25 cellular contexts compared by ENCODE assay signal in genomic region chr9:113281356-113281755, GRCh38. TPM values are rescaled to one million over a fixed set of nuclear protein-coding genes. Genes with fewer than 3 reads are reported as not detected.
DNase-seq lines count a peak whose midpoint lies in the region; FAIRE-seq and TF ChIP-seq lines count a peak whose summit lies in the region.
"Had no signal": no experiment of that assay in that cellular context is flagged by ENCODE, and none has a peak within 500 bp of the region (broad histone marks: within the 10 kb centered on the region; RNA-seq: fewer than 3 reads in every experiment).

No MANE protein-coding gene starts in this region.

- 94 to 96% methylated on average over 4 of the region's 4 CpGs for WGBS in lower leg skin, 2 donors

- H3K27ac Mint-ChIP-seq in activated naive CD4-positive, alpha-beta T cell treated with anti-CD3 and anti-CD28 coated beads, Interleukin-2, amount 50 U/mL, for 24 hours = peak overlapping the region; percentile 70
- peak overlapping the region in 6 of 8 donors; percentile 16 to 68 (median 54) for H3K27ac Mint-ChIP-seq in CD8-positive, alpha-beta memory T cell
- H3K27ac Mint-ChIP-seq in astrocyte (ENCODE audit: unreplicated experiment) (peak overlapping the region; percentile 48), progenitor cell of endocrine pancreas (peak overlapping the region; percentile 26), Calu3 (ENCODE audit: unreplicated experiment) (no peak overlapping the region)
- H3K27ac Mint-ChIP-seq: H9 had no signal

- no peak overlapping the region for H3K4me3 ChIP-seq in CD8-positive, alpha-beta memory T cell (ENCODE audit: low read length)
- H3K4me3 ChIP-seq in astrocyte (ENCODE audit: insufficient read depth, low read depth, low read length) (no peak overlapping the region), lower leg skin (ENCODE audit: low read depth, poor library complexity, severe bottlenecking) (no peak overlapping the region)
- H3K4me3 ChIP-seq: A549, GM23248, MG63, PC-9 had no signal

- H3K9me3 ChIP-seq in CD8-positive, alpha-beta memory T cell (ENCODE audit: low read length) = no peaks in the 10 kb centered on the region
- no peaks in the 10 kb centered on the region for H3K9me3 ChIP-seq in astrocyte (ENCODE audit: insufficient read depth, low read depth, low read length)
- H3K9me3 ChIP-seq: A549, BE2C, MG63 had no signal

- BruUV-seq in Calu3 (replicated peaks; lab: Mats Ljungman, UMichigan) = no TSS peak

- H3K9me3 Mint-ChIP-seq in activated naive CD4-positive, alpha-beta T cell treated with anti-CD3 and anti-CD28 coated beads, Interleukin-2, amount 50 U/mL, for 24 hours = no peaks in the 10 kb centered on the region
- H3K9me3 Mint-ChIP-seq in CD8-positive, alpha-beta memory T cell = no peaks in the 10 kb centered on the region
- H3K9me3 Mint-ChIP-seq in astrocyte (ENCODE audit: unreplicated experiment) = no peaks in the 10 kb centered on the region
- no peaks in the 10 kb centered on the region for H3K9me3 Mint-ChIP-seq in progenitor cell of endocrine pancreas (ENCODE audit: low read depth)
- no peaks in the 10 kb centered on the region for H3K9me3 Mint-ChIP-seq in Calu3 (ENCODE audit: low read depth, unreplicated experiment)
- H3K9me3 Mint-ChIP-seq: H9 had no signal

- FAIRE-seq in astrocyte (lab: Jason Lieb, UNC) = no peak
- FAIRE-seq: A549, GM12891 had no signal

- POLR2A ChIA-PET in CD8-positive, alpha-beta memory T cell (lab: Charles Lee) = no interaction called here

- TF ChIP-seq POLR2A in lower leg skin (IDR thresholded peaks at IDR 0.05) = no peak

- no peak for DNase-seq in activated naive CD4-positive, alpha-beta T cell (lab: John Stamatoyannopoulos, UW)
- no peak for DNase-seq in CD8-positive, alpha-beta memory T cell
- DNase-seq in astrocyte (ENCODE audit: low read depth) (no peak), progenitor cell of endocrine pancreas (ENCODE audit: low spot score, unreplicated experiment) (no peak), lower leg skin (ENCODE audit: low spot score in 2 of 2) (no peak), Calu3 (no peak)
- DNase-seq in activated CD8-positive, alpha-beta memory T cell treated with anti-CD3 and anti-CD28 coated beads, Interleukin-2, amount 50 U/mL, for 48 hours = no peak
- DNase-seq: BE2C, DMS153, GM23248, H9, Kasumi-1, MG63, NCI-H1417 treated with DMSO at 0.1 percent for 48 hours, NCI-H187 treated with DMSO at 0.1 percent for 48 hours, NCI-H2107, NCI-H510A treated with DMSO at 0.1 percent for 48 hours, NCI-H748 treated with DMSO at 0.1 percent for 48 hours, PC-9, RPMI8226, SHP77 had no signal

- no peak overlapping the region for H3K4me2 ChIP-seq in astrocyte (ENCODE audit: low read length)
- H3K4me2 ChIP-seq: A549, PC-9 had no signal

- TF ChIP-seq CTCF in astrocyte (IDR thresholded peaks at IDR 0.05; ENCODE audit: insufficient read depth, low read depth, low read length) = no peak
- no peak for TF ChIP-seq CTCF in progenitor cell of endocrine pancreas (IDR thresholded peaks at IDR 0.05; ENCODE audit: unreplicated experiment)
- no peak for TF ChIP-seq CTCF in lower leg skin (IDR thresholded peaks at IDR 0.05)
- TF ChIP-seq CTCF in Calu3 (IDR thresholded peaks at IDR 0.05; ENCODE audit: unreplicated experiment) = no peak

- peaks cover 35% of the 10 kb centered on the region for H3K4me1 Mint-ChIP-seq in activated naive CD4-positive, alpha-beta T cell treated with anti-CD3 and anti-CD28 coated beads, Interleukin-2, amount 50 U/mL, for 24 hours
- peaks cover 23 to 35% (median 32%) of the 10 kb centered on the region in 3 donors for H3K4me1 Mint-ChIP-seq in CD8-positive, alpha-beta memory T cell
- H3K4me1 Mint-ChIP-seq in astrocyte (ENCODE audit: low read depth, unreplicated experiment) (peaks cover 6% of the 10 kb centered on the region), progenitor cell of endocrine pancreas (ENCODE audit: low read depth) (peaks cover 3% of the 10 kb centered on the region), Calu3 (ENCODE audit: low read depth, unreplicated experiment) (no peaks in the 10 kb centered on the region)

- peaks cover 39% of the 10 kb centered on the region for H3K36me3 Mint-ChIP-seq in activated naive CD4-positive, alpha-beta T cell treated with anti-CD3 and anti-CD28 coated beads, Interleukin-2, amount 50 U/mL, for 24 hours
- peaks cover 21 to 78% (median 35%) of the 10 kb centered on the region in 3 donors for H3K36me3 Mint-ChIP-seq in CD8-positive, alpha-beta memory T cell
- H3K36me3 Mint-ChIP-seq in astrocyte (ENCODE audit: low read depth, unreplicated experiment) (peaks cover 11% of the 10 kb centered on the region), progenitor cell of endocrine pancreas (ENCODE audit: insufficient read depth) (peaks cover 25% of the 10 kb centered on the region), Calu3 (ENCODE audit: insufficient read depth, unreplicated experiment) (peaks cover 33% of the 10 kb centered on the region)

- intact Hi-C loops in lower leg skin (cut with DNase I; ENCODE audit: low total_unique reads) = no loop called here
- intact Hi-C loops in Calu3 (cut with micrococcal nuclease; ENCODE audit: unreplicated experiment) = no loop called here

- H3K27me3 ChIP-seq in CD8-positive, alpha-beta memory T cell (ENCODE audit: insufficient read depth, low read length, poor library complexity, severe bottlenecking) = no peaks in the 10 kb centered on the region
- no peaks in the 10 kb centered on the region for H3K27me3 ChIP-seq in astrocyte (ENCODE audit: insufficient read depth, low read length)
- H3K27me3 ChIP-seq: BE2C, MG63 had no signal

- H4K20me1 ChIP-seq in astrocyte (ENCODE audit: insufficient read depth, low read length) = peaks cover 7% of the 10 kb centered on the region

- H2AFZ ChIP-seq in astrocyte (ENCODE audit: low read depth, low read length) = no peak overlapping the region
- H2AFZ ChIP-seq: GM23248, PC-9 had no signal

- no peak overlapping the region for H3K4me3 Mint-ChIP-seq in activated naive CD4-positive, alpha-beta T cell treated with anti-CD3 and anti-CD28 coated beads, Interleukin-2, amount 50 U/mL, for 24 hours
- H3K4me3 Mint-ChIP-seq in CD8-positive, alpha-beta memory T cell = peak overlapping the region in 1 of 7 donors; percentile 31
- H3K4me3 Mint-ChIP-seq in astrocyte (ENCODE audit: unreplicated experiment) = no peak overlapping the region
- no peak overlapping the region for H3K4me3 Mint-ChIP-seq in progenitor cell of endocrine pancreas (ENCODE audit: low read depth)
- no peak overlapping the region for H3K4me3 Mint-ChIP-seq in Calu3 (ENCODE audit: low read depth, unreplicated experiment)
- H3K4me3 Mint-ChIP-seq: H9 had no signal

- CTCF ChIA-PET in CD8-positive, alpha-beta memory T cell (lab: Charles Lee) = interaction anchor here (1.0 kb wide), 1 partner anchor 9 kb away, joined by 3 read pairs; no protein-coding TSS in a partner anchor
- CTCF ChIA-PET in Calu3 (lab: Charles Lee) = no interaction called here

- no peak overlapping the region for H3K9ac ChIP-seq in astrocyte (ENCODE audit: low read length)
- H3K9ac ChIP-seq: GM23248 had no signal

- no peaks in the 10 kb centered on the region for H3K27me3 Mint-ChIP-seq in activated naive CD4-positive, alpha-beta T cell treated with anti-CD3 and anti-CD28 coated beads, Interleukin-2, amount 50 U/mL, for 24 hours
- no peaks in the 10 kb centered on the region for H3K27me3 Mint-ChIP-seq in CD8-positive, alpha-beta memory T cell
- no peaks in the 10 kb centered on the region for H3K27me3 Mint-ChIP-seq in astrocyte (ENCODE audit: low read depth, unreplicated experiment)
- no peaks in the 10 kb centered on the region for H3K27me3 Mint-ChIP-seq in progenitor cell of endocrine pancreas
- H3K27me3 Mint-ChIP-seq in Calu3 (ENCODE audit: unreplicated experiment) = no peaks in the 10 kb centered on the region

- H3K4me1 ChIP-seq in CD8-positive, alpha-beta memory T cell (ENCODE audit: insufficient read depth, low read length) = peaks cover 6% of the 10 kb centered on the region
- H3K4me1 ChIP-seq in astrocyte (ENCODE audit: insufficient read depth, low read length) = peaks cover 2% of the 10 kb centered on the region
- H3K4me1 ChIP-seq: BE2C had no signal

- peaks cover 68% of the 10 kb centered on the region for H3K36me3 ChIP-seq in CD8-positive, alpha-beta memory T cell (ENCODE audit: insufficient read depth, low read length)
- H3K36me3 ChIP-seq in astrocyte (ENCODE audit: insufficient read depth, low read length) = peaks cover 65% of the 10 kb centered on the region

- peaks cover 34% of the 10 kb centered on the region for H3K79me2 ChIP-seq in astrocyte (ENCODE audit: insufficient read depth, low read length)

- no peak overlapping the region for H3K27ac ChIP-seq in CD8-positive, alpha-beta memory T cell (ENCODE audit: low read depth, low read length)
- no peak overlapping the region for H3K27ac ChIP-seq in astrocyte (ENCODE audit: low read depth, low read length)
- H3K27ac ChIP-seq: A549, GM23248, PC-9 had no signal

RNA-seq across cellular contexts. Expression of gene PRPF4, which starts 5.9 kb away (rescaled TPM):
- 10 to 100 TPM; 69.5 to 71.4 TPM for total RNA-seq in CD8-positive, alpha-beta memory T cell
- 27.4 TPM for polyA plus RNA-seq in CD8-positive, alpha-beta memory T cell
- total RNA-seq in astrocyte (33.2 and 33.4 TPM in 2 replicates), progenitor cell of endocrine pancreas (33.6 and 35.1 TPM in 2 replicates), lower leg skin (10 to 100 TPM; 15.6 to 20.2 (median 16.8) TPM), Calu3 (2022) (23.7 TPM in 2 replicates)

RNA-seq across cellular contexts. Expression of gene CDC26, which starts 6.0 kb away (rescaled TPM):
- 10 to 100 TPM; 51.1 to 56.5 TPM for total RNA-seq in CD8-positive, alpha-beta memory T cell
- 171 TPM for polyA plus RNA-seq in CD8-positive, alpha-beta memory T cell
- total RNA-seq in astrocyte = 22.5 and 23.9 TPM in 2 replicates
- total RNA-seq in progenitor cell of endocrine pancreas = 33.0 and 36.6 TPM in 2 replicates
- 10 to 100 TPM; 17.8 to 33.3 (median 20.1) TPM for total RNA-seq in lower leg skin
- total RNA-seq in Calu3 (2022) = 20.5 and 21.3 TPM in 2 replicates

RNA-seq across cellular contexts. Expression of gene RNF183, which starts 21.8 kb away (rescaled TPM):
- total RNA-seq in CD8-positive, alpha-beta memory T cell = not detected
- polyA plus RNA-seq in CD8-positive, alpha-beta memory T cell = not detected
- not detected in 2 replicates for total RNA-seq in astrocyte
- total RNA-seq in progenitor cell of endocrine pancreas = 0.26 and 0.44 TPM in 2 replicates
- total RNA-seq in lower leg skin = 1 to 10 TPM in 2 of 4 donors, not detected in 2; 1.1 to 1.5 TPM
- 0.76 and 1.5 TPM in 2 replicates for total RNA-seq in Calu3 (2022)
- total RNA-seq: G401, GM23248 had no signal
- polyA plus RNA-seq: GM23248 had no signal

RNA-seq across cellular contexts. Expression of gene WDR31, which starts 58.7 kb away (rescaled TPM):
- 1 to 10 TPM; 1.3 to 1.9 TPM for total RNA-seq in CD8-positive, alpha-beta memory T cell
- 0.22 TPM for polyA plus RNA-seq in CD8-positive, alpha-beta memory T cell
- 1.6 and 2.1 TPM in 2 replicates for total RNA-seq in astrocyte
- total RNA-seq in progenitor cell of endocrine pancreas = 5.1 and 5.7 TPM in 2 replicates
- 1 to 10 TPM; 1.3 to 2.3 (median 1.8) TPM for total RNA-seq in lower leg skin
- 3.1 and 4.0 TPM in 2 replicates for total RNA-seq in Calu3 (2022)
